16 cellular contexts compared by ENCODE assay signal in the genomic region with DNA sequence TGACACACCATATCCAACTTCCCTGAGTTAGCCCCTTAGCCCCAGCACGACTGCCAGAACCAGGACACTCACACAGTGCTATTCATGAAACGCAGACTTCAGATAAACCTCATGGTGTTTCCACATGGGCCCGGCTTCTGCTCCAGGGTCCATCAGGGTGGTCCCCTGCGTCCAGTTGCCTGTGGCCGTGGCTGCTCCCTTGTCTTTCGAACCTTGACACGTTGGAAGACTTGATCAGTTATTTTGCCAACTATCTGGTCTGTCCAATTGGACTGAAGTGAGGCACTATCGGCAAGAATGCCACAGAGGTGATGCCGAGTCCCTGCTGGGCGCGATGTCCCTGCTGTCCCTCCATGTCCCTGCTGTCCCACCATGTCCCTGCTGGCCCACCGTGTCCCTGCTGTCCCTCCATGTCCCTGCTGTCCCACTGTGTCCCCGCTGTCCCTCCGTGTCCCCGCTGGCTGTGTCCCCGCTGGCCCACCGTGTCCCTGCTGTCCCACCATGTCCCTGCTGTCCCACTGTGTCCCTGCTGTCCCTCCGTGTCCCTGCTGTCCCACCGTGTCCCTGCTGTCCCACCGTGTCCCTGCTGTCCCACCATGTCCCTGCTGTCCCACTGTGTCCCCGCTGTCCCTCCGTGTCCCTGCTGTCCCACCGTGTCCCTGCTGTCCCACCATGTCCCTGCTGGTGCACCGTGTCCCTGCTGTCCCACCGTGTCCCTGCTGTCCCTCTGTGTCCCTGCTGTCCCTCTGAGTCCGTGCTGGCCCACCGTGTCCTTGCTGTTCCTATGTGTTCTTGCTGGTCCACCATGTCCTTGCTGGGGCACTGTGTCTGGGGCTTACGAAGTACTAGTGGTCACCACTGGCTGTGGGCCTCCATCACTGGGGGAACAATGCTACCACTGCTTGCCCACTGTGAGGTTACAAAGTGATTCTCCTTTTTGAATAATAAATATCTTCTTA.
A peak's percentile ranks its signal among the peaks of the same experiment; 100 is the strongest.
DNase-seq lines count a peak whose midpoint lies in the region; ATAC-seq and TF ChIP-seq lines count a peak whose summit lies in the region.
"Had no signal": no experiment of that assay in that cellular context is flagged by ENCODE, and none has a peak within 500 bp of the region (broad histone marks: within the 10 kb centered on the region; RNA-seq: fewer than 3 reads in every experiment).

No MANE protein-coding gene starts in this region.

- intact Hi-C loops in spleen (cut with DNase I; ENCODE audit: low total_unique reads) = no loop called here

- POLR2A ChIA-PET in activated naive CD8-positive, alpha-beta T cell treated with anti-CD3 and anti-CD28 coated beads, Interleukin-2, amount 10 ng/mL, durations not matched to agents 7 days and 5 days (lab: Charles Lee) = no interaction called here

- peaks cover 0 to 6% (median 0%) of the 10 kb centered on the region in 7 donors for H3K27me3 ChIP-seq in spleen (replicated peaks in 1 of 7)

- H3K4me3 ChIP-seq in coronary artery (no peak overlapping the region), spleen (no peak overlapping the region)
- H3K4me3 ChIP-seq: HAP-1 had no signal

- peak; percentile 16 for DNase-seq in activated naive CD8-positive, alpha-beta T cell treated with anti-CD3 and anti-CD28 coated beads, Interleukin-2, amount 10 ng/mL, durations not matched to agents 7 days and 5 days
- no peak for DNase-seq in activated naive CD8-positive, alpha-beta T cell treated with anti-CD3 and anti-CD28 coated beads for 36 hours
- peak; percentile 50 for DNase-seq in coronary artery (ENCODE audit: low spot score)
- peak; percentile 82 for DNase-seq in mesenteric fat pad (ENCODE audit: low spot score)
- peak; percentile 42 for DNase-seq in spleen
- DNase-seq in stimulated activated CD8-positive, alpha-beta memory T cell treated with anti-CD3 and anti-CD28 coated beads, Interleukin-4, amount 100 ng/mL, for 48 hours = no peak
- DNase-seq in HFFc6 = no peak
- DNase-seq in ureter (ENCODE audit: low spot score) = no peak
- DNase-seq: C1 segment of cervical spinal cord, COR-L47, DMS53, NCI-H1436, NCI-H2029 treated with DMSO at 0.1 percent for 48 hours, NCI-H524 had no signal

- peaks cover 0 to 6% (median 0%) of the 10 kb centered on the region in 6 donors for H3K4me1 ChIP-seq in spleen
- H3K4me1 ChIP-seq: HAP-1 had no signal

- H3K4me1 Mint-ChIP-seq in activated naive CD8-positive, alpha-beta T cell treated with anti-CD3 and anti-CD28 coated beads, Interleukin-2, amount 10 ng/mL, durations not matched to agents 7 days and 5 days = no peaks in the 10 kb centered on the region
- H3K4me1 Mint-ChIP-seq in activated naive CD8-positive, alpha-beta T cell treated with anti-CD3 and anti-CD28 coated beads for 36 hours = no peaks in the 10 kb centered on the region
- no peaks in the 10 kb centered on the region for H3K4me1 Mint-ChIP-seq in HFFc6 (ENCODE audit: low read depth)

- H3K4me3 Mint-ChIP-seq in activated naive CD8-positive, alpha-beta T cell treated with anti-CD3 and anti-CD28 coated beads, Interleukin-2, amount 10 ng/mL, durations not matched to agents 7 days and 5 days = no peak overlapping the region
- no peak overlapping the region for H3K4me3 Mint-ChIP-seq in activated naive CD8-positive, alpha-beta T cell treated with anti-CD3 and anti-CD28 coated beads for 36 hours
- H3K4me3 Mint-ChIP-seq in HFFc6 = no peak overlapping the region
- H3K4me3 Mint-ChIP-seq: IgD-negative memory B cell had no signal

- no peaks in the 10 kb centered on the region for H3K9me3 Mint-ChIP-seq in activated naive CD8-positive, alpha-beta T cell treated with anti-CD3 and anti-CD28 coated beads, Interleukin-2, amount 10 ng/mL, durations not matched to agents 7 days and 5 days
- H3K9me3 Mint-ChIP-seq in activated naive CD8-positive, alpha-beta T cell treated with anti-CD3 and anti-CD28 coated beads for 36 hours = no peaks in the 10 kb centered on the region
- peaks cover 62% of the 10 kb centered on the region for H3K9me3 Mint-ChIP-seq in HFFc6

- no peak overlapping the region for H3K27ac ChIP-seq in coronary artery
- peak overlapping the region in 3 of 8 donors; percentile 58 to 77 (median 69) for H3K27ac ChIP-seq in spleen

- H3K27ac Mint-ChIP-seq in activated naive CD8-positive, alpha-beta T cell treated with anti-CD3 and anti-CD28 coated beads, Interleukin-2, amount 10 ng/mL, durations not matched to agents 7 days and 5 days = no peak overlapping the region
- no peak overlapping the region for H3K27ac Mint-ChIP-seq in activated naive CD8-positive, alpha-beta T cell treated with anti-CD3 and anti-CD28 coated beads for 36 hours
- H3K27ac Mint-ChIP-seq in HFFc6 = no peak overlapping the region
- H3K27ac Mint-ChIP-seq: IgD-negative memory B cell had no signal

- no peaks in the 10 kb centered on the region for H3K36me3 Mint-ChIP-seq in activated naive CD8-positive, alpha-beta T cell treated with anti-CD3 and anti-CD28 coated beads, Interleukin-2, amount 10 ng/mL, durations not matched to agents 7 days and 5 days
- no peaks in the 10 kb centered on the region for H3K36me3 Mint-ChIP-seq in activated naive CD8-positive, alpha-beta T cell treated with anti-CD3 and anti-CD28 coated beads for 36 hours
- peaks cover 7% of the 10 kb centered on the region; the same call in 1 of the 2 replicates for H3K36me3 Mint-ChIP-seq in HFFc6 (ENCODE audit: low read depth)

- no peak for ATAC-seq in activated naive CD8-positive, alpha-beta T cell treated with anti-CD3 and anti-CD28 coated beads, Interleukin-2, amount 10 ng/mL, durations not matched to agents 7 days and 5 days (ENCODE audit: low read depth)

- H3K27me3 Mint-ChIP-seq in activated naive CD8-positive, alpha-beta T cell treated with anti-CD3 and anti-CD28 coated beads, Interleukin-2, amount 10 ng/mL, durations not matched to agents 7 days and 5 days = no peaks in the 10 kb centered on the region
- H3K27me3 Mint-ChIP-seq in activated naive CD8-positive, alpha-beta T cell treated with anti-CD3 and anti-CD28 coated beads for 36 hours = no peaks in the 10 kb centered on the region
- peaks cover 1% of the 10 kb centered on the region for H3K27me3 Mint-ChIP-seq in HFFc6 (ENCODE audit: insufficient read depth)
- H3K27me3 Mint-ChIP-seq: IgD-negative memory B cell had no signal

- TF ChIP-seq POLR2A in spleen (IDR thresholded peaks at IDR 0.05) = no peak

- no peak for TF ChIP-seq CTCF in coronary artery (IDR thresholded peaks at IDR 0.05)
- TF ChIP-seq CTCF in spleen (IDR thresholded peaks at IDR 0.05 in 8 of 11, conservative IDR thresholded peaks at IDR 0.05 in 3 of 11) = no peak
- no peak for TF ChIP-seq CTCF in HFFc6 (IDR thresholded peaks at IDR 0.05)

- peaks cover 0 to 16% (median 9%) of the 10 kb centered on the region in 8 donors for H3K9me3 ChIP-seq in spleen

- H3K36me3 ChIP-seq in spleen = no peaks in the 10 kb centered on the region
- H3K36me3 ChIP-seq: HAP-1 had no signal

- WGBS in spleen, 5 donors = 75 to 89% (median 82%) methylated on average over 23 to 28 of the region's 28 CpGs

Comparison
In these comparisons a context has a peak if more than half of its experiments do, and no peak if none do; other contexts are left out.
1. DNase-seq: peak in activated naive CD8-positive, alpha-beta T cell treated with anti-CD3 and anti-CD28 coated beads, Interleukin-2, amount 10 ng/mL, durations not matched to agents 7 days and 5 days (single experiment), coronary artery (single experiment), mesenteric fat pad (single experiment) and spleen (single experiment); none in activated naive CD8-positive, alpha-beta T cell treated with anti-CD3 and anti-CD28 coated beads for 36 hours (single experiment), stimulated activated CD8-positive, alpha-beta memory T cell treated with anti-CD3 and anti-CD28 coated beads, Interleukin-4, amount 100 ng/mL, for 48 hours (single experiment), HFFc6 (single experiment) and ureter (single experiment).